ENCODE assay signal across 15 cellular contexts in genomic region chr6:35305117-35305516, GRCh38. TPM values are rescaled to one million over a fixed set of nuclear protein-coding genes. Genes with fewer than 3 reads are reported as not detected.
DNase-seq lines count a peak whose midpoint lies in the region; ATAC-seq lines count a peak whose summit lies in the region.
"Had no signal": no experiment of that assay in that cellular context is flagged by ENCODE, and none has a peak within 500 bp of the region (broad histone marks: within the 10 kb centered on the region; RNA-seq: fewer than 3 reads in every experiment).

No MANE protein-coding gene starts in this region.

- peaks cover 2% of the 10 kb centered on the region for H3K4me1 ChIP-seq in mesendoderm (ENCODE audit: control insufficient read depth, low read depth, low read length)

- no peak overlapping the region for H2BK5ac ChIP-seq in mesendoderm (ENCODE audit: low read length)

- H3K9ac ChIP-seq in mesendoderm (ENCODE audit: low read length), result no peak overlapping the region

- no peak overlapping the region for H2AK5ac ChIP-seq in mesendoderm (ENCODE audit: low read length)

- H3K27ac ChIP-seq in mesendoderm (ENCODE audit: low read depth, low read length), result no peak overlapping the region
- H3K27ac ChIP-seq: heart left ventricle had no signal

- H3K4me2 ChIP-seq in mesendoderm (ENCODE audit: low read length), result no peak overlapping the region

- no peaks in the 10 kb centered on the region for H3K27me3 Mint-ChIP-seq in T-helper 2 cell treated with Interferon-gamma antibody and Interleukin-4, amounts not matched to agents 5 μg/mL and 100 μg/mL, for 36 hours (ENCODE audit: low read depth)
- H3K27me3 Mint-ChIP-seq: progenitor cell of endocrine pancreas had no signal

- no peak overlapping the region for H3K56ac ChIP-seq in mesendoderm (ENCODE audit: low read length)

- H2BK120ac ChIP-seq in mesendoderm (ENCODE audit: low read depth, low read length), result no peak overlapping the region

- H3K36me3 ChIP-seq in mesendoderm (ENCODE audit: control insufficient read depth, insufficient read depth, low read length), result no peaks in the 10 kb centered on the region
- H3K36me3 ChIP-seq: heart left ventricle had no signal

- no peak overlapping the region for H3K4ac ChIP-seq in mesendoderm (ENCODE audit: low read depth, low read length)

- DNase-seq in activated effector memory CD4-positive, alpha-beta T cell treated with anti-CD3 and anti-CD28 coated beads, Interleukin-2, amount 50 U/mL, for 16 hours, result peak; percentile 70
- no peak for DNase-seq in activated effector memory CD4-positive, alpha-beta T cell treated with Interleukin-2 at 50 U/mL for 16 hours
- DNase-seq in ELF-1 (ENCODE audit: low read depth, low spot score), result peak; percentile 37
- no peak for DNase-seq in T-helper 2 cell treated with Interferon-gamma antibody and Interleukin-4, amounts not matched to agents 5 μg/mL and 100 μg/mL, for 36 hours (ENCODE audit: low spot score)
- peak; percentile 43 for DNase-seq in mesendoderm
- DNase-seq in NCI-H146 treated with DMSO at 0.1 percent for 48 hours (lab: John Stamatoyannopoulos, UW; ENCODE audit: unreplicated experiment), result no peak
- no peak for DNase-seq in activated CD8-positive, alpha-beta memory T cell treated with anti-CD3 and anti-CD28 coated beads, Interleukin-2, amount 50 U/mL, for 48 hours
- DNase-seq: activated CD4-positive, CD25-positive, alpha-beta regulatory T cell; effector CD8-positive, alpha-beta T cell; heart left ventricle; NCI-H1417 treated with DMSO at 0.1 percent for 48 hours; NCI-H226 had no signal

- H2BK15ac ChIP-seq in mesendoderm (replicated peaks; ENCODE audit: low read depth), result no peak overlapping the region

- H3K4me3 ChIP-seq in mesendoderm (ENCODE audit: low read length), result no peak overlapping the region
- H3K4me3 ChIP-seq: heart left ventricle had no signal

- no CpG with 5 or more reads among the region's 8 CpGs for whole genome bisulfite sequencing in mesendoderm (ENCODE audit: extremely low coverage, insufficient coverage, low lambda C conversion rate)

- H3K27ac Mint-ChIP-seq in T-helper 2 cell treated with Interferon-gamma antibody and Interleukin-4, amounts not matched to agents 5 μg/mL and 100 μg/mL, for 36 hours, result no peak overlapping the region
- H3K27ac Mint-ChIP-seq: nephron, progenitor cell of endocrine pancreas had no signal

- H4K5ac ChIP-seq in mesendoderm (ENCODE audit: low read length), result no peak overlapping the region

- H3K23ac ChIP-seq in mesendoderm (ENCODE audit: low read length), result no peak overlapping the region

- no peaks in the 10 kb centered on the region for H3K79me1 ChIP-seq in mesendoderm (ENCODE audit: low read length)

- no peaks in the 10 kb centered on the region for H3K9me3 Mint-ChIP-seq in T-helper 2 cell treated with Interferon-gamma antibody and Interleukin-4, amounts not matched to agents 5 μg/mL and 100 μg/mL, for 36 hours
- H3K9me3 Mint-ChIP-seq: nephron had no signal

- H3K79me2 ChIP-seq in mesendoderm (ENCODE audit: control insufficient read depth, insufficient read depth, low read length), result no peaks in the 10 kb centered on the region

- peak overlapping the region; percentile 46 for H3K4me3 Mint-ChIP-seq in T-helper 2 cell treated with Interferon-gamma antibody and Interleukin-4, amounts not matched to agents 5 μg/mL and 100 μg/mL, for 36 hours
- H3K4me3 Mint-ChIP-seq: nephron had no signal

- H3K18ac ChIP-seq in mesendoderm (ENCODE audit: low read length), result no peak overlapping the region

- no peak overlapping the region for H4K8ac ChIP-seq in mesendoderm (ENCODE audit: low read depth, low read length)

- H3K27me3 ChIP-seq in mesendoderm (ENCODE audit: insufficient read depth, low read length, poor library complexity), result no peaks in the 10 kb centered on the region
- H3K27me3 ChIP-seq: heart left ventricle had no signal

- H3K36me3 Mint-ChIP-seq in T-helper 2 cell treated with Interferon-gamma antibody and Interleukin-4, amounts not matched to agents 5 μg/mL and 100 μg/mL, for 36 hours (ENCODE audit: low read depth), result peaks cover 66% of the 10 kb centered on the region

- ATAC-seq in GM19463 (IDR thresholded peaks at IDR 0.05; ENCODE audit: unreplicated experiment), result no peak
- ATAC-seq: heart left ventricle had no signal

- peaks cover 68% of the 10 kb centered on the region for H3K4me1 Mint-ChIP-seq in T-helper 2 cell treated with Interferon-gamma antibody and Interleukin-4, amounts not matched to agents 5 μg/mL and 100 μg/mL, for 36 hours (ENCODE audit: low read depth)

RNA-seq across cellular contexts. Expression of gene DEF6, which starts 7.5 kb away (rescaled TPM):
- polyA plus RNA-seq in mesendoderm (2013, experiment 1 of 2), result 3.8 TPM
- polyA plus RNA-seq in mesendoderm (2013, experiment 2 of 2), result 3.3 TPM

RNA-seq across cellular contexts. Expression of gene PPARD, which starts 37.2 kb away (rescaled TPM):
- polyA plus RNA-seq in mesendoderm (2013, experiment 1 of 2), result 10.2 TPM
- polyA plus RNA-seq in mesendoderm (2013, experiment 2 of 2), result 10.4 TPM

RNA-seq across cellular contexts. Expression of gene ZNF76, which starts 45.6 kb away (rescaled TPM):
- polyA plus RNA-seq in mesendoderm (2013, experiment 1 of 2), result 7.4 TPM
- polyA plus RNA-seq in mesendoderm (2013, experiment 2 of 2), result 7.5 TPM

Comparison
In these comparisons a context has a peak if more than half of its experiments do, and no peak if none do; other contexts are left out.
1. DNase-seq: peak in activated effector memory CD4-positive, alpha-beta T cell treated with anti-CD3 and anti-CD28 coated beads, Interleukin-2, amount 50 U/mL, for 16 hours (single experiment), ELF-1 (single experiment) and mesendoderm (single experiment); none in activated effector memory CD4-positive, alpha-beta T cell treated with Interleukin-2 at 50 U/mL for 16 hours (single experiment), T-helper 2 cell treated with Interferon-gamma antibody and Interleukin-4, amounts not matched to agents 5 μg/mL and 100 μg/mL, for 36 hours (single experiment), NCI-H146 treated with DMSO at 0.1 percent for 48 hours (single experiment) and activated CD8-positive, alpha-beta memory T cell treated with anti-CD3 and anti-CD28 coated beads, Interleukin-2, amount 50 U/mL, for 48 hours (single experiment).